Comparison of ENCODE assay signal across 26 cellular contexts in genomic region chr11:64364435-64364834, GRCh38. TPM values are rescaled to one million over a fixed set of nuclear protein-coding genes. Genes with fewer than 3 reads are reported as not detected.
DNase-seq lines count a peak whose midpoint lies in the region; ATAC-seq, FAIRE-seq and TF ChIP-seq lines count a peak whose summit lies in the region.
"Had no signal": no experiment of that assay in that cellular context is flagged by ENCODE, and none has a peak within 500 bp of the region (broad histone marks: within the 10 kb centered on the region; RNA-seq: fewer than 3 reads in every experiment).

No MANE protein-coding gene starts in this region.

- CTCF ChIA-PET in RWPE1 (lab: Yijun Ruan, JAX), result interaction anchor here (0.7 kb wide), 1 partner anchor 285 kb away, joined by 4 read pairs; no protein-coding TSS in a partner anchor
- CTCF ChIA-PET in activated CD8-positive, alpha-beta T cell treated with anti-CD3 and anti-CD28 coated beads for 36 hours (lab: Charles Lee), result no interaction called here

- H3K27ac ChIP-seq in BLaER1, result no peak overlapping the region
- peak overlapping the region; percentile 8; the same call in 1 of the 2 replicates for H3K27ac ChIP-seq in RWPE1
- no peak overlapping the region for H3K27ac ChIP-seq in osteoblast (ENCODE audit: low read depth, low read length)

- peak; percentile 44 for DNase-seq in GM20000 (ENCODE audit: low spot score)
- no peak for DNase-seq in RWPE1 (ENCODE audit: low spot score)
- peak; percentile 27 for DNase-seq in osteoblast (ENCODE audit: insufficient read length, low spot score, missing footprints)
- DNase-seq in left cardiac atrium, result no peak
- no peak for DNase-seq in activated CD8-positive, alpha-beta T cell treated with anti-CD3 and anti-CD28 coated beads for 36 hours
- DNase-seq in H54 (ENCODE audit: insufficient read length, low spot score), result no peak
- DNase-seq in NCI-H128 (lab: John Stamatoyannopoulos, UW; ENCODE audit: unreplicated experiment), result no peak
- DNase-seq: 8988T; ACHN; Caco-2; CD4-positive, alpha-beta T cell; EL; GDM1; NCI-H1105 treated with DMSO at 0.1 percent for 48 hours; NCI-H2029; NCI-H446; NCI-H524 treated with DMSO at 0.1 percent for 48 hours; NCI-H774; NK-92 treated with Interleukin-12 subunit alpha and Interleukin-12 subunit beta, amount 100 ng/mL, for 24 hours; RPMI8226; SHP77 treated with DMSO at 0.1 percent for 48 hours; T-helper 1 cell had no signal

- TF ChIP-seq CTCF in GM20000 (IDR thresholded peaks at IDR 0.05; ENCODE audit: extremely low read depth, missing control alignments), result no peak
- no peak for TF ChIP-seq CTCF in RWPE1 (conservative IDR thresholded peaks at IDR 0.05; ENCODE audit: low read depth)
- no peak for TF ChIP-seq CTCF in osteoblast (IDR thresholded peaks at IDR 0.05; ENCODE audit: extremely low read depth, low read depth, low read length)
- no peak for TF ChIP-seq CTCF in activated CD8-positive, alpha-beta T cell treated with anti-CD3 and anti-CD28 coated beads for 36 hours (IDR thresholded peaks at IDR 0.05)

- no peak for FAIRE-seq in H54 (lab: Jason Lieb, UNC)
- FAIRE-seq: GM18507, H1 had no signal

- no peak overlapping the region for H3K9ac ChIP-seq in BLaER1

- ATAC-seq in left cardiac atrium, result no peak
- no peak for ATAC-seq in activated CD8-positive, alpha-beta T cell treated with anti-CD3 and anti-CD28 coated beads for 36 hours

- peaks cover 25% of the 10 kb centered on the region for H3K4me1 Mint-ChIP-seq in activated CD8-positive, alpha-beta T cell treated with anti-CD3 and anti-CD28 coated beads for 36 hours (ENCODE audit: low read depth)

- POLR2A ChIA-PET in RWPE1 (lab: Yijun Ruan, JAX; ENCODE audit: low non-redundant PET), result no interaction called here
- POLR2A ChIA-PET in activated CD8-positive, alpha-beta T cell treated with anti-CD3 and anti-CD28 coated beads for 36 hours (lab: Charles Lee), result interaction anchor here (0.6 kb wide), 1 partner anchor 16 kb away, joined by 3 read pairs; no protein-coding TSS in a partner anchor

- H3K36me3 Mint-ChIP-seq in activated CD8-positive, alpha-beta T cell treated with anti-CD3 and anti-CD28 coated beads for 36 hours (ENCODE audit: low read depth), result peaks cover 59% of the 10 kb centered on the region

- no peak overlapping the region for H3K27ac Mint-ChIP-seq in activated CD8-positive, alpha-beta T cell treated with anti-CD3 and anti-CD28 coated beads for 36 hours
- H3K27ac Mint-ChIP-seq: CD4-positive, alpha-beta T cell had no signal

- H3K27me3 Mint-ChIP-seq in activated CD8-positive, alpha-beta T cell treated with anti-CD3 and anti-CD28 coated beads for 36 hours, result no peaks in the 10 kb centered on the region
- H3K27me3 Mint-ChIP-seq: CD4-positive, alpha-beta T cell; IgD-negative memory B cell had no signal

- H2AFZ ChIP-seq in osteoblast (ENCODE audit: low read length), result no peak overlapping the region

- peaks cover 9% of the 10 kb centered on the region for H3K79me2 ChIP-seq in osteoblast (ENCODE audit: insufficient read depth, low read length)

- intact Hi-C loops in left cardiac atrium (cut with DNase I), result no loop called here
- intact Hi-C loops in activated CD8-positive, alpha-beta T cell treated with anti-CD3 and anti-CD28 coated beads for 36 hours (cut with micrococcal nuclease), result no loop called here

- H3K36me3 ChIP-seq in BLaER1 (peaks cover 87% of the 10 kb centered on the region), osteoblast (ENCODE audit: insufficient read depth, low read length) (peaks cover 51% of the 10 kb centered on the region)

- no peak for TF ChIP-seq POLR2A in H54 (IDR thresholded peaks at IDR 0.05; ENCODE audit: low read depth, low read length)

- H3K27me3 ChIP-seq in BLaER1 (no peaks in the 10 kb centered on the region), osteoblast (ENCODE audit: insufficient read depth, low read length) (no peaks in the 10 kb centered on the region)

- H3K4me1 ChIP-seq in BLaER1 (peaks cover 40% of the 10 kb centered on the region), osteoblast (ENCODE audit: insufficient read depth, low read length) (peaks cover 8% of the 10 kb centered on the region)

- no peak overlapping the region for H3K4me3 Mint-ChIP-seq in activated CD8-positive, alpha-beta T cell treated with anti-CD3 and anti-CD28 coated beads for 36 hours
- H3K4me3 Mint-ChIP-seq: CD4-positive, alpha-beta T cell had no signal

- peak overlapping the region; percentile 26 for H3K4me2 ChIP-seq in BLaER1
- no peak overlapping the region for H3K4me2 ChIP-seq in osteoblast (ENCODE audit: insufficient read depth, low read length)

- no peaks in the 10 kb centered on the region for H3K9me3 Mint-ChIP-seq in activated CD8-positive, alpha-beta T cell treated with anti-CD3 and anti-CD28 coated beads for 36 hours
- H3K9me3 Mint-ChIP-seq: CD4-positive, alpha-beta T cell; IgD-negative memory B cell had no signal

- H3K9me3 ChIP-seq in BLaER1 (peaks cover 2% of the 10 kb centered on the region), osteoblast (ENCODE audit: low read depth, low read length) (no peaks in the 10 kb centered on the region)
- H3K9me3 ChIP-seq: Caco-2 had no signal

- peaks cover 18% of the 10 kb centered on the region; the same call in 1 of the 2 replicates for H4K20me1 ChIP-seq in BLaER1
- H4K20me1 ChIP-seq in osteoblast (ENCODE audit: insufficient read depth, low read length), result peaks cover 10% of the 10 kb centered on the region

- no peak overlapping the region for H3K4me3 ChIP-seq in BLaER1
- no peak overlapping the region for H3K4me3 ChIP-seq in osteoblast (ENCODE audit: insufficient read depth, low read length)

RNA-seq across cellular contexts. Expression of gene RPS6KA4, which starts 5.5 kb away (rescaled TPM):
- total RNA-seq in osteoblast (35.9 and 39.4 TPM in 2 replicates), left cardiac atrium (10 to 100 TPM; 18.1 to 20.1 TPM)
- 10 to 100 TPM; 24.6 to 26.0 TPM for total RNA-seq in activated CD8-positive, alpha-beta T cell treated with anti-CD3 and anti-CD28 coated beads for 36 hours

RNA-seq across cellular contexts. Expression of gene CCDC88B, which starts 24.4 kb away (rescaled TPM):
- total RNA-seq in osteoblast (0.29 and 1.4 TPM in 2 replicates), left cardiac atrium (10 to 100 TPM in 1 of 2 donors, 1 to 10 TPM in 1; 9.2 to 10.6 TPM)
- total RNA-seq in activated CD8-positive, alpha-beta T cell treated with anti-CD3 and anti-CD28 coated beads for 36 hours, result 10 to 100 TPM; 65.8 to 76.1 TPM

RNA-seq across cellular contexts. Expression of gene PRDX5, which starts 46.5 kb away (rescaled TPM):
- total RNA-seq in osteoblast (238 and 245 TPM in 2 replicates), left cardiac atrium (100 to 1,000 TPM; 264 to 298 TPM)
- total RNA-seq in activated CD8-positive, alpha-beta T cell treated with anti-CD3 and anti-CD28 coated beads for 36 hours, result 100 to 1,000 TPM; 103 to 105 TPM

RNA-seq across cellular contexts. Expression of gene TRMT112, which starts 47.1 kb away (rescaled TPM):
- 104 and 123 TPM in 2 replicates for total RNA-seq in osteoblast
- 100 to 1,000 TPM in 1 of 2 donors, 10 to 100 TPM in 1; 94.1 to 101 TPM for total RNA-seq in left cardiac atrium
- total RNA-seq in activated CD8-positive, alpha-beta T cell treated with anti-CD3 and anti-CD28 coated beads for 36 hours, result 100 to 1,000 TPM; 197 TPM

RNA-seq across cellular contexts. Expression of gene ESRRA, which starts 59.1 kb away (rescaled TPM):
- total RNA-seq in osteoblast (24.5 and 28.6 TPM in 2 replicates), left cardiac atrium (100 to 1,000 TPM; 147 to 150 TPM)
- 10 to 100 TPM; 37.5 to 42.4 TPM for total RNA-seq in activated CD8-positive, alpha-beta T cell treated with anti-CD3 and anti-CD28 coated beads for 36 hours

Comparison
In these comparisons a context has a peak if more than half of its experiments do, and no peak if none do; other contexts are left out.
1. DNase-seq: peak in GM20000 (single experiment) and osteoblast (single experiment); none in RWPE1 (single experiment), left cardiac atrium (single experiment), activated CD8-positive, alpha-beta T cell treated with anti-CD3 and anti-CD28 coated beads for 36 hours (single experiment), H54 (single experiment) and NCI-H128 (single experiment).
2. RNA of gene CCDC88B, which starts 24.4 kb away (total RNA-seq): 65.8 to 76.1 TPM in activated CD8-positive, alpha-beta T cell treated with anti-CD3 and anti-CD28 coated beads for 36 hours; 9.2 to 10.6 TPM in left cardiac atrium and 0.29 to 1.4 TPM in osteoblast; every median in the first group is over 4 times any median in the second.